ENCODE assay signal across 8 cellular contexts in the genomic region with DNA sequence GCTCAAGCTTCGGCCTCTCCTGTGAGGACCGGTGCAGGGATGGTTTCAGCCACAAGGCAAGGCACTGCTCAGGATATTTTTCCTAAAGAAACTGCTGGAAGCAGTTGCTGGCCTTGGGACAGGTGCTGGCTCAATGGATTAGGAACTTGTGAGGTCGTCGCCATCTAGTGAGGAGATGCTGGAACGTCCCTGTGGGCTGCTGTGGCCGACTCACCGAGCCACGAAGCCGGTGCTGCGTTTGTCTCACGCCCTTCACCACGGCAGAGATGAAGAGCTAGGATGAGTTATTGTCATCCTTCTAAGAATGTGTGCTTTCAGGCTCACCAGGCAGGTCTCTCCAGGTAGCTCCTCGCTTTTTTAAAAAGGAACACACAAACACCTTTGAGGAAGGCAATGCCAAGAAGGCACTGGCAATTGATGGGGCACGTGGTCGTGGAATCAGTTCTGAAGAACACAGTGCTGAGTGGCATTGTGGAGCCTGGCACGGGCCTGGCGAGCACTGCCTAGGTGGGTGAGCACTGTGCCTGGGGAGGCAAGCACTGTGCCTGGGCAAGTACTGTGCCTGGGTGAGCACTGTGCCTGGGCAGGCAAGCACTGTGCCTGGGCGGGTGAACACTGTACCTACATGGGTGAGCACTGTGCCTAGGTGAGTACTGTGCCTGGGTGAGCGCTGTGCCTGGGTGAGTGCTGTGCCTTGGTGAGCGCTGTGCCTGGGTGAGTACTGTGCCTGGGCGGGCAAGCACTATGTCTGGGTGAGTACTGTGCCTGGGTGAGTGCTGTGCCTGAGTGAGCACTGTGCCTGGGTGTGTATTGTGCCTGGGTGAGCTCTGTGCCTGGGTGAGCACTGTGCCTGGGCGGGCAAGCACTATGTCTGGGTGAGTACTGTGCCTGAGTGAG.
DNase-seq lines count a peak whose midpoint lies in the region; ATAC-seq, FAIRE-seq and TF ChIP-seq lines count a peak whose summit lies in the region.

No MANE protein-coding gene starts in this region.

- intact Hi-C loops in activated CD4-positive, alpha-beta T cell treated with anti-CD3 and anti-CD28 coated beads, Interleukin-2, amount 10 ng/mL, durations not matched to agents 24 days and 14 days (cut with micrococcal nuclease) = no loop called here

- peaks cover 15% of the 10 kb centered on the region for H3K27me3 Mint-ChIP-seq in activated CD4-positive, alpha-beta T cell treated with anti-CD3 and anti-CD28 coated beads, Interleukin-2, amount 10 ng/mL, durations not matched to agents 24 days and 14 days

- H3K4me1 Mint-ChIP-seq in activated CD4-positive, alpha-beta T cell treated with anti-CD3 and anti-CD28 coated beads, Interleukin-2, amount 10 ng/mL, durations not matched to agents 24 days and 14 days = peaks cover 2% of the 10 kb centered on the region

- H2AFZ ChIP-seq in keratinocyte (ENCODE audit: control insufficient read depth, low read length) = no peak overlapping the region

- DNase-seq in activated CD4-positive, alpha-beta T cell treated with anti-CD3 and anti-CD28 coated beads, Interleukin-2, amount 10 ng/mL, durations not matched to agents 24 days and 14 days = peak; percentile 58
- DNase-seq in activated CD4-positive, alpha-beta T cell treated with anti-CD3 and anti-CD28 coated beads for 4 hours = no peak
- DNase-seq in NCI-H2029 (lab: John Stamatoyannopoulos, UW) (peak; percentile 75), astrocyte of the cerebellum (ENCODE audit: low read depth) (peak; percentile 8), keratinocyte (ENCODE audit: low read depth, low spot score) (no peak), tibial nerve (ENCODE audit: low spot score in 2 of 2) (peak in 1 of 2 donors; percentile 15)

- peak; percentile 45 for TF ChIP-seq CTCF in astrocyte of the cerebellum (IDR thresholded peaks at IDR 0.05; ENCODE audit: low read depth, low read length, missing control alignments)
- peak; percentile 37 to 66 (median 47) for TF ChIP-seq CTCF in keratinocyte (optimal IDR thresholded peaks at IDR 0.05 in 1 of 3, IDR thresholded peaks at IDR 0.05 in 1 of 3, conservative IDR thresholded peaks at IDR 0.05 in 1 of 3; ENCODE audit: extremely low read depth in 1 of 3, insufficient read depth in 2 of 3, low read length in 3 of 3)
- peak; percentile 19 to 64 (median 46) for TF ChIP-seq CTCF in tibial nerve (IDR thresholded peaks at IDR 0.05)

- H3K27ac ChIP-seq in keratinocyte (ENCODE audit: control insufficient read depth, insufficient read depth, low read length) = no peak overlapping the region
- peak overlapping the region in 1 of 4 donors; percentile 49 for H3K27ac ChIP-seq in tibial nerve

- H3K9ac ChIP-seq in keratinocyte (ENCODE audit: control insufficient read depth, extremely low read depth, insufficient read depth, low read length) = no peak overlapping the region

- no peak for TF ChIP-seq EP300 in tibial nerve (IDR thresholded peaks at IDR 0.05)

- no peak overlapping the region for H3K27ac Mint-ChIP-seq in activated CD4-positive, alpha-beta T cell treated with anti-CD3 and anti-CD28 coated beads, Interleukin-2, amount 10 ng/mL, durations not matched to agents 24 days and 14 days

- no peak for ATAC-seq in HG02884 (IDR thresholded peaks at IDR 0.05; ENCODE audit: unreplicated experiment)
- ATAC-seq in HG02678 (IDR thresholded peaks at IDR 0.05; ENCODE audit: unreplicated experiment) = no peak

- no peaks in the 10 kb centered on the region for H3K36me3 ChIP-seq in keratinocyte (ENCODE audit: control insufficient read depth in 2 of 2, extremely low read depth in 1 of 2, insufficient read depth in 2 of 2, low read length in 2 of 2)
- H3K36me3 ChIP-seq in tibial nerve = no peaks in the 10 kb centered on the region

- FAIRE-seq in keratinocyte (lab: Jason Lieb, UNC) = no peak

- H3K9me3 ChIP-seq in keratinocyte (ENCODE audit: control insufficient read depth, low read depth, low read length) = no peaks in the 10 kb centered on the region
- H3K9me3 ChIP-seq in tibial nerve = peaks cover 0 to 4% (median 0%) of the 10 kb centered on the region in 4 donors

- H3K36me3 Mint-ChIP-seq in activated CD4-positive, alpha-beta T cell treated with anti-CD3 and anti-CD28 coated beads, Interleukin-2, amount 10 ng/mL, durations not matched to agents 24 days and 14 days (ENCODE audit: low read depth) = no peaks in the 10 kb centered on the region

- H3K4me3 ChIP-seq in astrocyte of the cerebellum (ENCODE audit: low read depth, low read length) (no peak overlapping the region), keratinocyte (ENCODE audit: control insufficient read depth in 2 of 3, extremely low read depth in 1 of 3, insufficient read depth in 2 of 3, low read depth in 1 of 3, low read length in 3 of 3) (no peak overlapping the region), tibial nerve (no peak overlapping the region)

- H3K9me3 Mint-ChIP-seq in activated CD4-positive, alpha-beta T cell treated with anti-CD3 and anti-CD28 coated beads, Interleukin-2, amount 10 ng/mL, durations not matched to agents 24 days and 14 days = no peaks in the 10 kb centered on the region

- no peaks in the 10 kb centered on the region for H3K79me2 ChIP-seq in keratinocyte (ENCODE audit: control insufficient read depth, insufficient read depth, low read length)

- no peak overlapping the region for H3K4me3 Mint-ChIP-seq in activated CD4-positive, alpha-beta T cell treated with anti-CD3 and anti-CD28 coated beads, Interleukin-2, amount 10 ng/mL, durations not matched to agents 24 days and 14 days

- dilution Hi-C loops in keratinocyte (cut with MboI; ENCODE audit: extremely low pct_ligation_motif_present, low sequenced_read_pairs) = no loop called here

- H4K20me1 ChIP-seq in keratinocyte (ENCODE audit: control insufficient read depth, extremely low read depth, insufficient read depth, low read length) = no peaks in the 10 kb centered on the region

- 52 to 54% methylated on average over 19 of the region's 22 CpGs for WGBS in tibial nerve, 2 donors

- in situ Hi-C loops in astrocyte of the cerebellum (cut with HindIII; ENCODE audit: low sequenced_read_pairs) = no loop called here

- H3K9me1 ChIP-seq in keratinocyte (ENCODE audit: control insufficient read depth, extremely low read depth, insufficient read depth, low read length) = no peaks in the 10 kb centered on the region

- TF ChIP-seq POLR2A in tibial nerve (IDR thresholded peaks at IDR 0.05) = no peak

- H3K4me1 ChIP-seq in keratinocyte (ENCODE audit: control insufficient read depth, extremely low read depth, insufficient read depth, low read length) (no peaks in the 10 kb centered on the region), tibial nerve (no peaks in the 10 kb centered on the region)

- H3K27me3 ChIP-seq in keratinocyte (ENCODE audit: control insufficient read depth, extremely low read depth, insufficient read depth, low read length) = no peaks in the 10 kb centered on the region
- peaks cover 0 to 5% of the 10 kb centered on the region in 2 donors for H3K27me3 ChIP-seq in tibial nerve

- no peak overlapping the region for H3K4me2 ChIP-seq in keratinocyte (ENCODE audit: control insufficient read depth, extremely low read depth, insufficient read depth, low read depth, low read length)

Comparison
In these comparisons a context has a peak if more than half of its experiments do, and no peak if none do; other contexts are left out.
1. DNase-seq: peak in activated CD4-positive, alpha-beta T cell treated with anti-CD3 and anti-CD28 coated beads, Interleukin-2, amount 10 ng/mL, durations not matched to agents 24 days and 14 days (single experiment), NCI-H2029 (single experiment) and astrocyte of the cerebellum (single experiment); none in activated CD4-positive, alpha-beta T cell treated with anti-CD3 and anti-CD28 coated beads for 4 hours (0 of 2) and keratinocyte (single experiment).
2. Peak in every context shown above with its lines, with median percentiles within 50 percentile points of each other: CTCF ChIP-seq.